1 cellular context compared by ENCODE assay signal in genomic region chr3:159583662-159584061, GRCh38.
A peak's percentile ranks its signal among the peaks of the same experiment; 100 is the strongest.
TF ChIP-seq lines count a peak whose summit lies in the region.

No MANE protein-coding gene starts in this region.

TF ChIP-seq in SK-N-SH treated with all-trans-retinoic acid at 6 μM for 48 hours, 23 proteins besides CTCF, POLR2A, EP300 and RAD21 (continued from another document):
- TF ChIP-seq, protein P1, sequence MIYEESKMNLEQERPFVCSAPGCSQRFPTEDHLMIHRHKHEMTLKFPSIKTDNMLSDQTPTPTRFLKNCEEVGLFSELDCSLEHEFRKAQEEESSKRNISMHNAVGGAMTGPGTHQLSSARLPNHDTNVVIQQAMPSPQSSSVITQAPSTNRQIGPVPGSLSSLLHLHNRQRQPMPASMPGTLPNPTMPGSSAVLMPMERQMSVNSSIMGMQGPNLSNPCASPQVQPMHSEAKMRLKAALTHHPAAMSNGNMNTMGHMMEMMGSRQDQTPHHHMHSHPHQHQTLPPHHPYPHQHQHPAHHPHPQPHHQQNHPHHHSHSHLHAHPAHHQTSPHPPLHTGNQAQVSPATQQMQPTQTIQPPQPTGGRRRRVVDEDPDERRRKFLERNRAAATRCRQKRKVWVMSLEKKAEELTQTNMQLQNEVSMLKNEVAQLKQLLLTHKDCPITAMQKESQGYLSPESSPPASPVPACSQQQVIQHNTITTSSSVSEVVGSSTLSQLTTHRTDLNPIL (CRISPR knock-in tag; IDR thresholded peaks at IDR 0.05; ENCODE audit: low read depth) = peak; percentile 68; the same call in 1 of the 2 replicates
- TF ChIP-seq ISL1 (CRISPR knock-in tag; IDR thresholded peaks at IDR 0.05) (peak; percentile 98), SNAI2 (CRISPR knock-in tag; IDR thresholded peaks at IDR 0.05) (peak; percentile 82; the same call in 1 of the 2 replicates), PATZ1 (CRISPR knock-in tag; IDR thresholded peaks at IDR 0.05; ENCODE audit: borderline replicate concordance) (no peak), TCF4 (CRISPR knock-in tag; IDR thresholded peaks at IDR 0.05; ENCODE audit: borderline replicate concordance) (peak; percentile 53; the same call in 1 of the 2 replicates), CSRNP3 (CRISPR knock-in tag; IDR thresholded peaks at IDR 0.05) (no peak)
